Comparison of ENCODE assay signal across 32 cellular contexts in the genomic region with DNA sequence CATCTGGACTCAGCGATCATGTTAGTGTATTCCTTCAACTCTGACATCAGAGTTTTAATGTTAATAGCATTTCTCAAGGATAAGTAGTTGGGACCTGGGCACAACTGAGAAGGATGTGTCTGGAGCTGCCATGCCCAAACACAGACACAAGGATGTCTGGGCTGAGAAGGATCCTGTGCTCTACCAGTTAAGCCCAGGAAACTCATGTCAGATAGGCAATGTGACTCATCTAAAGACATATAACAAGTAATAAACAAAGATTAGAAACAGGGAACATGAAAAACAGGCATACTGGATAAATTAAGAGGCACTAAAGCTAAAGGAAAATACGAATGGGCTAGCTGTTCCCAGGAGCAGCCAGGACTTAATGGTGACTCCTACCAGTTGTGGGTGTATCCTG. TPM values are rescaled to one million over a fixed set of nuclear protein-coding genes. Genes with fewer than 3 reads are reported as not detected.
"Had no signal": no experiment of that assay in that cellular context is flagged by ENCODE, and none has a peak within 500 bp of the region (broad histone marks: within the 10 kb centered on the region; RNA-seq: fewer than 3 reads in every experiment).

No MANE protein-coding gene starts in this region.

- H3K4me3 ChIP-seq: ascending aorta, cardiac muscle cell, PC-9, SJCRH30, SK-N-MC had no signal

- H3K9me3 ChIP-seq: ascending aorta, SJCRH30 had no signal

- H3K4me2 ChIP-seq: PC-9 had no signal

- H3K36me3 ChIP-seq: ascending aorta, cardiac muscle cell, SJCRH30, WERI-Rb-1 had no signal

- H3K27me3 ChIP-seq: ascending aorta, cardiac muscle cell had no signal

- H2AFZ ChIP-seq: PC-9 had no signal

- H3K27ac ChIP-seq: ascending aorta, cardiac muscle cell, PC-9, SJCRH30, SK-N-MC, WERI-Rb-1 had no signal

- H3K4me1 ChIP-seq: ascending aorta, SJCRH30 had no signal

- DNase-seq: activated CD4-positive, alpha-beta memory T cell treated with anti-CD3 and anti-CD28 coated beads, Interleukin-2, amount 10 ng/mL, durations not matched to agents 7 days and 5 days; activated CD4-positive, alpha-beta T cell treated with anti-CD3 and anti-CD28 coated beads for 1 hour; activated CD4-positive, alpha-beta T cell treated with anti-CD3 and anti-CD28 coated beads for 48 hours; activated CD4-positive, CD25-positive, alpha-beta regulatory T cell; activated CD8-positive, alpha-beta memory T cell treated with anti-CD3 and anti-CD28 coated beads for 24 hours; activated CD8-positive, alpha-beta memory T cell treated with anti-CD3 and anti-CD28 coated beads, Interleukin-2, amount 10 ng/mL, durations not matched to agents 7 days and 5 days; activated effector memory CD4-positive, alpha-beta T cell treated with anti-CD3 and anti-CD28 coated beads, Interleukin-2, amount 50 U/mL, for 16 hours; activated naive CD4-positive, alpha-beta T cell; activated naive CD4-positive, alpha-beta T cell treated with anti-CD3 and anti-CD28 coated beads, Interleukin-2, amount 50 U/mL, for 16 hours; activated naive CD8-positive, alpha-beta T cell treated with anti-CD3 and anti-CD28 coated beads for 36 hours; activated T-cell treated with anti-CD3 and anti-CD28 coated beads, Interleukin-2, amount 50 U/mL, for 1 hour; activated T-cell treated with anti-CD3 and anti-CD28 coated beads, Interleukin-2, amount 50 U/mL, for 72 hours; amygdala; NCI-H1092; NCI-H1436 treated with DMSO at 0.1 percent for 48 hours; NCI-H1694 treated with DMSO at 0.1 percent for 48 hours; NCI-H2029; NCI-H510A; NCI-H526; NCI-H748 treated with DMSO at 0.1 percent for 48 hours; NK-92 treated with Interleukin-12 subunit alpha and Interleukin-12 subunit beta, amount 100 ng/mL, for 24 hours; PC-9; SHP77; SJCRH30; T1000; WERI-Rb-1 had no signal

- ATAC-seq: activated CD8-positive, alpha-beta memory T cell treated with anti-CD3 and anti-CD28 coated beads, Interleukin-2, amount 10 ng/mL, durations not matched to agents 7 days and 5 days; activated T-cell treated with anti-CD3 and anti-CD28 coated beads, Interleukin-2, amount 50 U/mL, for 72 hours; activated T-helper 17 cell treated with anti-CD3 and anti-CD28 coated beads, Interleukin-2, amount 50 U/mL, for 72 hours had no signal

RNA-seq across cellular contexts. Expression of a gene that starts 9.1 kb away (rescaled TPM):
- total RNA-seq: activated CD4-positive, alpha-beta memory T cell treated with anti-CD3 and anti-CD28 coated beads, Interleukin-2, amount 10 ng/mL, durations not matched to agents 7 days and 5 days; activated CD8-positive, alpha-beta memory T cell treated with anti-CD3 and anti-CD28 coated beads, Interleukin-2, amount 10 ng/mL, durations not matched to agents 7 days and 5 days; activated naive CD8-positive, alpha-beta T cell treated with anti-CD3 and anti-CD28 coated beads for 36 hours; activated T-cell treated with anti-CD3 and anti-CD28 coated beads, Interleukin-2, amount 50 U/mL, for 72 hours; activated T-helper 17 cell treated with anti-CD3 and anti-CD28 coated beads, Interleukin-2, amount 50 U/mL, for 72 hours; PC-9; T-helper 1 cell treated with Interleukin-12 subunit alpha and Interleukin-12 subunit beta and Interleukin-4 antibody, amounts not matched to agents 30 ng/mL and 1 ng/mL, for 36 hours; T-helper 2 cell treated with Interferon-gamma antibody and Interleukin-4, amounts not matched to agents 100 ng/mL and 5 ng/mL, for 36 hours had no signal
